In genomic region chr20:17660667-17661066, GRCh38 we compare ENCODE assay signal across 1 cellular context.
TF ChIP-seq lines count a peak whose summit lies in the region.

No MANE protein-coding gene starts in this region.

TF ChIP-seq in K562, 482 proteins besides CTCF, POLR2A, EP300 and RAD21:
- TF ChIP-seq CBFA2T2 (conservative IDR thresholded peaks at IDR 0.05) (0 out of 2 replicates have a peak, but pooled peaks have one; percentile 21), CBFA2T3 (IDR thresholded peaks at IDR 0.05) (peak; percentile 45), HMG20A (CRISPR knock-in tag; conservative IDR thresholded peaks at IDR 0.05) (no peak), PRMT5 (CRISPR knock-in tag; IDR thresholded peaks at IDR 0.05) (no peak)
